Comparison of ENCODE assay signal across 23 cellular contexts in genomic region chr19:35363711-35364425, GRCh38. TPM values are rescaled to one million over a fixed set of nuclear protein-coding genes. Genes with fewer than 3 reads are reported as not detected.
DNase-seq lines count a peak whose midpoint lies in the region; ATAC-seq and TF ChIP-seq lines count a peak whose summit lies in the region.
"Had no signal": no experiment of that assay in that cellular context is flagged by ENCODE, and none has a peak within 500 bp of the region (broad histone marks: within the 10 kb centered on the region; RNA-seq: fewer than 3 reads in every experiment).

No MANE protein-coding gene starts in this region.

- WGBS in esophagus muscularis mucosa, result 92% methylated on average over 11 of the region's 19 CpGs

- no peak overlapping the region for H2AFZ ChIP-seq in Karpas-422 (ENCODE audit: low read length)
- H2AFZ ChIP-seq: GM23248 had no signal

- H3K36me3 Mint-ChIP-seq in osteocyte (ENCODE audit: unreplicated experiment) (no peaks in the 10 kb centered on the region), type B pancreatic cell (no peaks in the 10 kb centered on the region)
- no peaks in the 10 kb centered on the region for H3K36me3 Mint-ChIP-seq in naive thymus-derived CD8-positive, alpha-beta T cell
- H3K36me3 Mint-ChIP-seq in T-helper 2 cell treated with Interferon-gamma antibody and Interleukin-4, amounts not matched to agents 5 μg/mL and 100 μg/mL, for 36 hours (ENCODE audit: low read depth), result no peaks in the 10 kb centered on the region
- H3K36me3 Mint-ChIP-seq: CD4-positive, CD25-positive, alpha-beta regulatory T cell; CD8-positive, alpha-beta memory T cell had no signal

- H3K9ac ChIP-seq in Karpas-422 (ENCODE audit: low read length), result no peak overlapping the region
- H3K9ac ChIP-seq: GM23248 had no signal

- H3K9me2 ChIP-seq in Karpas-422 (replicated peaks; ENCODE audit: insufficient read depth, low read length), result no peaks in the 10 kb centered on the region

- H4K20me1 ChIP-seq in Karpas-422 (ENCODE audit: insufficient read depth, low read depth, low read length), result no peaks in the 10 kb centered on the region

- H3K4me1 Mint-ChIP-seq in osteocyte (ENCODE audit: unreplicated experiment) (no peaks in the 10 kb centered on the region), type B pancreatic cell (ENCODE audit: unreplicated experiment) (no peaks in the 10 kb centered on the region)
- no peaks in the 10 kb centered on the region for H3K4me1 Mint-ChIP-seq in naive thymus-derived CD8-positive, alpha-beta T cell
- no peaks in the 10 kb centered on the region for H3K4me1 Mint-ChIP-seq in T-helper 2 cell treated with Interferon-gamma antibody and Interleukin-4, amounts not matched to agents 5 μg/mL and 100 μg/mL, for 36 hours (ENCODE audit: low read depth)
- H3K4me1 Mint-ChIP-seq: CD4-positive, CD25-positive, alpha-beta regulatory T cell; CD8-positive, alpha-beta memory T cell had no signal

- H3K4me3 ChIP-seq in Karpas-422 (ENCODE audit: low read length), result no peak overlapping the region
- no peak overlapping the region for H3K4me3 ChIP-seq in esophagus muscularis mucosa
- H3K4me3 ChIP-seq: GM23248 had no signal

- H3K4me2 ChIP-seq in Karpas-422 (ENCODE audit: low read depth, low read length, poor library complexity, severe bottlenecking), result no peak overlapping the region

- peaks cover 4% of the 10 kb centered on the region for H3K27me3 Mint-ChIP-seq in osteocyte (ENCODE audit: unreplicated experiment)
- peaks cover 8% of the 10 kb centered on the region for H3K27me3 Mint-ChIP-seq in type B pancreatic cell
- peaks cover 0 to 47% (median 22%) of the 10 kb centered on the region in 5 donors for H3K27me3 Mint-ChIP-seq in naive thymus-derived CD8-positive, alpha-beta T cell
- H3K27me3 Mint-ChIP-seq in T-helper 2 cell treated with Interferon-gamma antibody and Interleukin-4, amounts not matched to agents 5 μg/mL and 100 μg/mL, for 36 hours (ENCODE audit: low read depth), result peaks cover 21% of the 10 kb centered on the region

- no peak for TF ChIP-seq CTCF in esophagus muscularis mucosa (IDR thresholded peaks at IDR 0.05)
- no peak for TF ChIP-seq CTCF in osteocyte (IDR thresholded peaks at IDR 0.05)
- no peak for TF ChIP-seq CTCF in type B pancreatic cell (conservative IDR thresholded peaks at IDR 0.05)

- H3K9me3 ChIP-seq in Karpas-422 (ENCODE audit: low read length) (no peaks in the 10 kb centered on the region), esophagus muscularis mucosa (no peaks in the 10 kb centered on the region)
- H3K9me3 ChIP-seq: BE2C had no signal

- no peaks in the 10 kb centered on the region for H3K79me2 ChIP-seq in Karpas-422 (ENCODE audit: low read length)

- no peak for TF ChIP-seq EP300 in esophagus muscularis mucosa (IDR thresholded peaks at IDR 0.05)

- H3K27ac ChIP-seq in Karpas-422 (ENCODE audit: low read length) (no peak overlapping the region), esophagus muscularis mucosa (replicated peaks in 1 of 4) (no peak overlapping the region)
- H3K27ac ChIP-seq: GM23248 had no signal

- no peak for TF ChIP-seq POLR2A in esophagus muscularis mucosa (IDR thresholded peaks at IDR 0.05; ENCODE audit: low read depth)

- POLR2A ChIA-PET in naive thymus-derived CD8-positive, alpha-beta T cell (lab: Charles Lee), result interaction anchor here (0.6 kb wide), 1 partner anchor 13 kb away, joined by 5 read pairs; no protein-coding TSS in a partner anchor

- H3K4me1 ChIP-seq in Karpas-422 (ENCODE audit: low read length), result no peaks in the 10 kb centered on the region; the same call in 1 of the 2 replicates
- no peaks in the 10 kb centered on the region for H3K4me1 ChIP-seq in esophagus muscularis mucosa
- H3K4me1 ChIP-seq: BE2C had no signal

- H3K36me3 ChIP-seq in Karpas-422 (ENCODE audit: insufficient read depth, low read length), result no peaks in the 10 kb centered on the region
- no peaks in the 10 kb centered on the region for H3K36me3 ChIP-seq in esophagus muscularis mucosa
- H3K36me3 ChIP-seq: BE2C had no signal

- H3K27me3 ChIP-seq in Karpas-422 (ENCODE audit: low read length) (no peaks in the 10 kb centered on the region), esophagus muscularis mucosa (peaks cover 0 to 10% (median 0%) of the 10 kb centered on the region in 4 donors)
- H3K27me3 ChIP-seq: BE2C had no signal

- DNase-seq in Karpas-422 (peak; percentile 9), esophagus muscularis mucosa (ENCODE audit: extremely low spot score) (peak; percentile 8), osteocyte (ENCODE audit: extremely low spot score, unreplicated experiment) (peak; percentile 44), type B pancreatic cell (ENCODE audit: extremely low spot score, unreplicated experiment) (peak; percentile 36), activated gamma-delta T cell (lab: John Stamatoyannopoulos, UW) (no peak)
- DNase-seq in naive thymus-derived CD8-positive, alpha-beta T cell, result no peak
- no peak for DNase-seq in T-helper 2 cell treated with Interferon-gamma antibody and Interleukin-4, amounts not matched to agents 5 μg/mL and 100 μg/mL, for 36 hours (ENCODE audit: low spot score)
- DNase-seq: ACHN; C1 segment of cervical spinal cord; CD4-positive, CD25-positive, alpha-beta regulatory T cell; CD8-positive, alpha-beta memory T cell; COR-L47; DMS 273 treated with DMSO at 0.1 percent for 48 hours; DMS53; DND-41; EL; GM23248; HCEC 1CT had no signal

- H3K9me3 Mint-ChIP-seq in osteocyte (ENCODE audit: unreplicated experiment) (no peaks in the 10 kb centered on the region), type B pancreatic cell (no peaks in the 10 kb centered on the region)
- no peaks in the 10 kb centered on the region for H3K9me3 Mint-ChIP-seq in naive thymus-derived CD8-positive, alpha-beta T cell
- H3K9me3 Mint-ChIP-seq in T-helper 2 cell treated with Interferon-gamma antibody and Interleukin-4, amounts not matched to agents 5 μg/mL and 100 μg/mL, for 36 hours, result no peaks in the 10 kb centered on the region
- H3K9me3 Mint-ChIP-seq: CD8-positive, alpha-beta memory T cell; IgD-negative memory B cell had no signal

- H3K27ac Mint-ChIP-seq in osteocyte (ENCODE audit: unreplicated experiment) (no peak overlapping the region), type B pancreatic cell (no peak overlapping the region)
- no peak overlapping the region for H3K27ac Mint-ChIP-seq in naive thymus-derived CD8-positive, alpha-beta T cell
- H3K27ac Mint-ChIP-seq in T-helper 2 cell treated with Interferon-gamma antibody and Interleukin-4, amounts not matched to agents 5 μg/mL and 100 μg/mL, for 36 hours, result no peak overlapping the region
- H3K27ac Mint-ChIP-seq: CD4-positive, CD25-positive, alpha-beta regulatory T cell; CD8-positive, alpha-beta memory T cell; IgD-negative memory B cell had no signal

- ATAC-seq in naive thymus-derived CD8-positive, alpha-beta T cell, result no peak
- ATAC-seq: HepG2 had no signal

- intact Hi-C loops in esophagus muscularis mucosa (cut with DNase I), result no loop called here

- H3K4me3 Mint-ChIP-seq in osteocyte (ENCODE audit: unreplicated experiment) (no peak overlapping the region), type B pancreatic cell (no peak overlapping the region)
- H3K4me3 Mint-ChIP-seq in naive thymus-derived CD8-positive, alpha-beta T cell, result no peak overlapping the region
- H3K4me3 Mint-ChIP-seq in T-helper 2 cell treated with Interferon-gamma antibody and Interleukin-4, amounts not matched to agents 5 μg/mL and 100 μg/mL, for 36 hours, result no peak overlapping the region
- H3K4me3 Mint-ChIP-seq: CD4-positive, CD25-positive, alpha-beta regulatory T cell; CD8-positive, alpha-beta memory T cell had no signal

RNA-seq across cellular contexts. Expression of gene FFAR3, which starts 5.6 kb away (rescaled TPM):
- not detected in 2 replicates for total RNA-seq in Karpas-422 (2014; rRNA removed; shearing (Covaris generic); ENCODE audit: low replicate concordance)
- 1 to 10 TPM in 1 of 4 donors, under 1 TPM in 1, not detected in 2; 0.17 to 2.3 TPM for total RNA-seq in esophagus muscularis mucosa
- not detected in 2 replicates for total RNA-seq in osteocyte
- total RNA-seq in type B pancreatic cell (ENCODE audit: low replicate concordance), result 0.34 and 0.45 TPM in 2 replicates
- not detected for total RNA-seq in naive thymus-derived CD8-positive, alpha-beta T cell
- not detected for polyA plus RNA-seq in naive thymus-derived CD8-positive, alpha-beta T cell
- total RNA-seq: CD8-positive, alpha-beta memory T cell; G401; GM23248; HepG2 had no signal
- polyA plus RNA-seq: CD8-positive, alpha-beta memory T cell; GM23248; HepG2; IgD-negative memory B cell had no signal

RNA-seq across cellular contexts. Expression of gene GPR42, which starts 7.0 kb away (rescaled TPM):
- total RNA-seq in Karpas-422 (2014; rRNA removed; shearing (Covaris generic); ENCODE audit: low replicate concordance), result not detected in 2 replicates
- total RNA-seq in esophagus muscularis mucosa (under 1 TPM in 1 of 4 donors, not detected in 3; 0.17 TPM), osteocyte (not detected in 2 replicates), type B pancreatic cell (ENCODE audit: low replicate concordance) (not detected in 2 replicates)
- not detected for total RNA-seq in naive thymus-derived CD8-positive, alpha-beta T cell
- not detected for polyA plus RNA-seq in naive thymus-derived CD8-positive, alpha-beta T cell
- total RNA-seq: CD4-positive, CD25-positive, alpha-beta regulatory T cell; CD8-positive, alpha-beta memory T cell; G401; GM23248; HepG2 had no signal
- polyA plus RNA-seq: CD4-positive, CD25-positive, alpha-beta regulatory T cell; CD8-positive, alpha-beta memory T cell; GM23248; HepG2; IgD-negative memory B cell had no signal

RNA-seq across cellular contexts. Expression of gene FFAR1, which starts 16.2 kb away (rescaled TPM):
- 0.34 and 2.0 TPM in 2 replicates for total RNA-seq in Karpas-422 (2014; rRNA removed; shearing (Covaris generic); ENCODE audit: low replicate concordance)
- not detected for total RNA-seq in esophagus muscularis mucosa
- not detected in 2 replicates for total RNA-seq in osteocyte
- total RNA-seq in type B pancreatic cell (ENCODE audit: low replicate concordance), result 2.1 and 2.7 TPM in 2 replicates
- not detected for total RNA-seq in naive thymus-derived CD8-positive, alpha-beta T cell
- not detected for polyA plus RNA-seq in naive thymus-derived CD8-positive, alpha-beta T cell
- total RNA-seq: CD4-positive, CD25-positive, alpha-beta regulatory T cell; CD8-positive, alpha-beta memory T cell; G401; GM23248; H4; HepG2 had no signal
- polyA plus RNA-seq: CD4-positive, CD25-positive, alpha-beta regulatory T cell; CD8-positive, alpha-beta memory T cell; GM23248; HepG2 had no signal

RNA-seq across cellular contexts. Expression of gene CD22, which starts 34.9 kb away (rescaled TPM):
- total RNA-seq in Karpas-422 (2014; rRNA removed; shearing (Covaris generic); ENCODE audit: low replicate concordance), result 454 and 602 TPM in 2 replicates
- total RNA-seq in esophagus muscularis mucosa (10 to 100 TPM in 1 of 4 donors, 1 to 10 TPM in 3; 2.3 to 12.5 (median 3.7) TPM), osteocyte (not detected in 2 replicates), type B pancreatic cell (ENCODE audit: low replicate concordance) (0.92 and 2.1 TPM in 2 replicates)
- 10 to 100 TPM; 20.0 to 21.1 TPM for total RNA-seq in naive thymus-derived CD8-positive, alpha-beta T cell
- under 1 TPM in 2 of 3 donors, not detected in 1; 0.46 to 0.73 TPM for polyA plus RNA-seq in naive thymus-derived CD8-positive, alpha-beta T cell
- total RNA-seq: G401, GM23248 had no signal
- polyA plus RNA-seq: CD8-positive, alpha-beta memory T cell had no signal

Comparison
In these comparisons a context has a peak if more than half of its experiments do, and no peak if none do; other contexts are left out.
1. DNase-seq: peak in Karpas-422 (single experiment), esophagus muscularis mucosa (single experiment), osteocyte (single experiment) and type B pancreatic cell (single experiment); none in activated gamma-delta T cell (single experiment), naive thymus-derived CD8-positive, alpha-beta T cell (0 of 10) and T-helper 2 cell treated with Interferon-gamma antibody and Interleukin-4, amounts not matched to agents 5 μg/mL and 100 μg/mL, for 36 hours (single experiment).